ENCODE assay signal across 18 cellular contexts in genomic region chr17:42878123-42878880, GRCh38. TPM values are rescaled to one million over a fixed set of nuclear protein-coding genes. Genes with fewer than 3 reads are reported as not detected.
A peak's percentile ranks its signal among the peaks of the same experiment; 100 is the strongest.
DNase-seq lines count a peak whose midpoint lies in the region; ATAC-seq and TF ChIP-seq lines count a peak whose summit lies in the region.
"Had no signal": no experiment of that assay in that cellular context is flagged by ENCODE, and none has a peak within 500 bp of the region (broad histone marks: within the 10 kb centered on the region; RNA-seq: fewer than 3 reads in every experiment).

No MANE protein-coding gene starts in this region.

- no peak overlapping the region for H3K9ac ChIP-seq in HCT116 (ENCODE audit: low read length)
- H3K9ac ChIP-seq in PC-3 (ENCODE audit: low read length), result no peak overlapping the region
- H3K9ac ChIP-seq: GM23248 had no signal

- RAD21 ChIA-PET in HCT116 (lab: Charles Lee; ENCODE audit: low non-redundant PET in 1 of 2, low total read pairs in 2 of 2, uncharacterized antibody in 2 of 2, unreplicated experiment in 2 of 2), result no interaction called here

- no peak for TF ChIP-seq RAD21 in HCT116 (IDR thresholded peaks at IDR 0.05; ENCODE audit: low read depth)

- no peaks in the 10 kb centered on the region for H3F3A ChIP-seq in PC-3 (ENCODE audit: low read length, unreplicated experiment)

- no peak overlapping the region for H3K27ac ChIP-seq in HCT116 (ENCODE audit: low read depth, low read length)
- H3K27ac ChIP-seq in PC-3 (ENCODE audit: low read length), result no peak overlapping the region
- no peak overlapping the region for H3K27ac ChIP-seq in upper lobe of right lung
- H3K27ac ChIP-seq in aorta (ENCODE audit: low read depth in 1 of 2, low read length in 2 of 2), result no peak overlapping the region
- H3K27ac ChIP-seq: epithelial cell of prostate, GM23248, HL-60, neutrophil, skin epidermis had no signal

- no TSS peak for BruUV-seq in HCT116 (replicated peaks; lab: Mats Ljungman, UMichigan)
- BruUV-seq in PC-3 (replicated peaks; lab: Mats Ljungman, UMichigan), result no TSS peak

- 68 to 69% methylated on average over 13 of the region's 13 CpGs for WGBS in aorta, 2 donors

- H3K9me2 ChIP-seq in HCT116 (ENCODE audit: insufficient read depth) (no peaks in the 10 kb centered on the region), PC-3 (replicated peaks; ENCODE audit: low read length) (no peaks in the 10 kb centered on the region)

- H3K4me2 ChIP-seq in HCT116 (ENCODE audit: low read length) (no peak overlapping the region), PC-3 (ENCODE audit: low read length) (no peak overlapping the region)

- H3K79me2 ChIP-seq in HCT116 (ENCODE audit: insufficient read depth, low read length) (no peaks in the 10 kb centered on the region), PC-3 (ENCODE audit: low read length) (no peaks in the 10 kb centered on the region)

- CTCF ChIA-PET in HCT116 (lab: Charles Lee), result no interaction called here
- CTCF ChIA-PET in PC-3 (lab: Charles Lee), result interaction anchor here (0.7 kb wide), 1 partner anchor 51 kb away, joined by 5 read pairs; no protein-coding TSS in a partner anchor

- no peak for TF ChIP-seq POLR2A in HCT116 (IDR thresholded peaks at IDR 0.05; ENCODE audit: borderline replicate concordance, extremely low read depth, insufficient read depth, insufficient read length)

- H4K20me1 ChIP-seq in HCT116 (ENCODE audit: insufficient read depth) (no peaks in the 10 kb centered on the region), PC-3 (ENCODE audit: low read length) (no peaks in the 10 kb centered on the region)

- H3K27me3 ChIP-seq in HCT116 (ENCODE audit: insufficient read depth, low read length) (no peaks in the 10 kb centered on the region), PC-3 (ENCODE audit: low read length) (no peaks in the 10 kb centered on the region), upper lobe of right lung (no peaks in the 10 kb centered on the region), aorta (ENCODE audit: control insufficient read depth in 1 of 2, insufficient read depth in 2 of 2, low read length in 1 of 2) (no peaks in the 10 kb centered on the region)
- H3K27me3 ChIP-seq: MG63, neutrophil had no signal

- H3K4me1 ChIP-seq in HCT116 (ENCODE audit: control insufficient read depth in 1 of 2, insufficient read depth in 2 of 2, low read length in 2 of 2), result no peaks in the 10 kb centered on the region; a peak in 1 of 4 replicates
- no peaks in the 10 kb centered on the region for H3K4me1 ChIP-seq in PC-3 (ENCODE audit: insufficient read depth, low read length)
- no peaks in the 10 kb centered on the region for H3K4me1 ChIP-seq in upper lobe of right lung
- no peaks in the 10 kb centered on the region for H3K4me1 ChIP-seq in aorta (ENCODE audit: control insufficient read depth in 1 of 2, insufficient read depth in 2 of 2, low read length in 2 of 2)

- ATAC-seq in HCT116, result peak; percentile 58
- no peak for ATAC-seq in PC-3
- no peak for ATAC-seq in upper lobe of right lung
- ATAC-seq in aorta (ENCODE audit: low FRiP score), result no peak
- ATAC-seq: T-cell had no signal

- intact Hi-C loops in HCT116 (cut with micrococcal nuclease), result no loop called here
- intact Hi-C loops in PC-3 (cut with micrococcal nuclease), result no loop called here
- intact Hi-C loops in upper lobe of right lung (cut with DNase I), result no loop called here
- intact Hi-C loops in aorta (cut with DNase I), result no loop called here

- H2AFZ ChIP-seq in HCT116 (ENCODE audit: low read depth, low read length, poor library complexity, severe bottlenecking) (no peak overlapping the region), PC-3 (ENCODE audit: low read length) (no peak overlapping the region)
- H2AFZ ChIP-seq: GM23248 had no signal

- H3K4me3 ChIP-seq in HCT116 (replicated peaks in 1 of 2; ENCODE audit: low read depth in 1 of 2, low read length in 2 of 2), result no peak overlapping the region
- H3K4me3 ChIP-seq in PC-3 (ENCODE audit: low read length), result no peak overlapping the region
- no peak overlapping the region for H3K4me3 ChIP-seq in upper lobe of right lung
- H3K4me3 ChIP-seq in aorta (ENCODE audit: low read length in 2 of 2), result no peak overlapping the region
- H3K4me3 ChIP-seq: GM23248, lung, MG63, skin epidermis had no signal

- no peaks in the 10 kb centered on the region for H3K9me3 ChIP-seq in HCT116 (ENCODE audit: control insufficient read depth in 1 of 2, insufficient read depth in 1 of 2, low read depth in 1 of 2, low read length in 2 of 2)
- no peaks in the 10 kb centered on the region for H3K9me3 ChIP-seq in PC-3 (ENCODE audit: low read length)
- H3K9me3 ChIP-seq in upper lobe of right lung, result no peaks in the 10 kb centered on the region
- H3K9me3 ChIP-seq in aorta (ENCODE audit: control insufficient read depth, low read length), result no peaks in the 10 kb centered on the region
- H3K9me3 ChIP-seq: MG63, neutrophil had no signal

- no peak for DNase-seq in HCT116 (ENCODE audit: low read depth, low spot score)
- DNase-seq in PC-3, result no peak
- peak; percentile 44 for DNase-seq in iPS DF 4.7 (ENCODE audit: extremely low read depth, low spot score)
- DNase-seq in renal cortical epithelial cell (ENCODE audit: low read depth), result peak; percentile 30
- DNase-seq in upper lobe of right lung, result no peak
- no peak for DNase-seq in medulla oblongata (ENCODE audit: extremely low spot score)
- DNase-seq in aorta, result no peak
- no peak for DNase-seq in NCI-H1105 treated with DMSO at 0.1 percent for 48 hours (lab: John Stamatoyannopoulos, UW)
- DNase-seq: activated CD4-positive, CD25-positive, alpha-beta regulatory T cell treated with anti-CD3 and anti-CD28 coated beads, Interleukin-2, amount 50 U/mL, for 72 hours; CD4-positive, alpha-beta memory T cell; GM23248; MG63; T-cell had no signal

- POLR2A ChIA-PET in HCT116 (lab: Charles Lee), result no interaction called here
- POLR2A ChIA-PET in PC-3 (lab: Charles Lee; ENCODE audit: unreplicated experiment), result no interaction called here

- 0 out of 6 replicates have a peak, but pooled peaks of 2 of the 3 experiments have one; percentile 4 to 15 for TF ChIP-seq CTCF in HCT116 (IDR thresholded peaks at IDR 0.05 in 2 of 3, conservative IDR thresholded peaks at IDR 0.05 in 1 of 3; ENCODE audit: borderline replicate concordance in 1 of 3, insufficient read depth in 1 of 3, low read depth in 2 of 3, low read length in 2 of 3)
- 0 out of 2 replicates have a peak, but pooled peaks have one; percentile 18 for TF ChIP-seq CTCF in PC-3 (conservative IDR thresholded peaks at IDR 0.05; ENCODE audit: low read depth, low read length)
- no peak for TF ChIP-seq CTCF in upper lobe of right lung (IDR thresholded peaks at IDR 0.05)

- H3K36me3 ChIP-seq in HCT116 (ENCODE audit: control insufficient read depth in 1 of 2, insufficient read depth in 2 of 2, low read length in 2 of 2) (no peaks in the 10 kb centered on the region), PC-3 (ENCODE audit: low read depth, low read length) (no peaks in the 10 kb centered on the region), upper lobe of right lung (no peaks in the 10 kb centered on the region), aorta (ENCODE audit: control insufficient read depth in 1 of 2, insufficient read depth in 2 of 2, low read length in 1 of 2) (no peaks in the 10 kb centered on the region)
- H3K36me3 ChIP-seq: MG63 had no signal

TF ChIP-seq in HCT116, 20 proteins besides CTCF, POLR2A, EP300 and RAD21:
- TF ChIP-seq ZBTB33 (IDR thresholded peaks at IDR 0.05; ENCODE audit: extremely low read depth, insufficient replicate concordance, low read length) (no peak), ZNF274 (IDR thresholded peaks at IDR 0.05; ENCODE audit: low read depth, low read length) (no peak)
TF ChIP-seq in HCT116: peak in this region for 0.

RNA-seq across cellular contexts. Expression of gene G6PC1, which starts 22.3 kb away (rescaled TPM):
- total RNA-seq in HCT116 (2021; ENCODE audit: unreplicated experiment) (0.10 TPM), PC-3 (2014; rRNA removed) (not detected in 2 replicates), renal cortical epithelial cell (not detected in 2 replicates), upper lobe of right lung (not detected), aorta (not detected)
- polyA plus RNA-seq in HCT116 (2012), result not detected in 2 replicates
- 1 to 10 TPM in 1 of 2 donors, not detected in 1; 3.0 TPM for polyA plus RNA-seq in aorta
- total RNA-seq: CD4-positive, alpha-beta memory T cell; GM23248 had no signal
- polyA plus RNA-seq: CD4-positive, alpha-beta memory T cell; GM23248; lung had no signal

RNA-seq across cellular contexts. Expression of gene AOC3, which starts 27.3 kb away (rescaled TPM):
- 5.9 TPM for total RNA-seq in HCT116 (2021; ENCODE audit: unreplicated experiment)
- polyA plus RNA-seq in HCT116 (2012), result 2.1 and 2.5 TPM in 2 replicates
- 0.26 and 0.35 TPM in 2 replicates for total RNA-seq in PC-3 (2014; rRNA removed)
- under 0.01 and 0.17 TPM in 2 replicates for total RNA-seq in renal cortical epithelial cell
- total RNA-seq in upper lobe of right lung, result 235 TPM
- 100 to 1,000 TPM; 270 to 344 TPM for total RNA-seq in aorta
- polyA plus RNA-seq in aorta, result 100 to 1,000 TPM in 1 of 2 donors, 10 to 100 TPM in 1; 82.1 to 107 TPM
- total RNA-seq: GM23248 had no signal
- polyA plus RNA-seq: CD4-positive, alpha-beta memory T cell had no signal

RNA-seq across cellular contexts. Expression of gene AOC2, which starts 33.9 kb away (rescaled TPM):
- total RNA-seq in HCT116 (2021; ENCODE audit: unreplicated experiment) (8.0 TPM), PC-3 (2014; rRNA removed) (0.63 and 1.4 TPM in 2 replicates), renal cortical epithelial cell (0.52 and 0.70 TPM in 2 replicates), upper lobe of right lung (2.0 TPM), aorta (1 to 10 TPM; 1.8 to 2.6 TPM)
- 4.6 and 5.6 TPM in 2 replicates for polyA plus RNA-seq in HCT116 (2012)
- under 1 TPM; 0.25 to 0.38 TPM for polyA plus RNA-seq in aorta

RNA-seq across cellular contexts. Expression of gene PSME3, which starts 45.1 kb away (rescaled TPM):
- total RNA-seq in HCT116 (2021; ENCODE audit: unreplicated experiment) (163 TPM), PC-3 (2014; rRNA removed) (107 and 123 TPM in 2 replicates), renal cortical epithelial cell (138 and 153 TPM in 2 replicates), upper lobe of right lung (89.4 TPM), aorta (10 to 100 TPM; 57.7 to 69.8 TPM)
- 66.7 and 75.7 TPM in 2 replicates for polyA plus RNA-seq in HCT116 (2012)
- 10 to 100 TPM; 41.1 to 58.6 TPM for polyA plus RNA-seq in aorta

RNA-seq across cellular contexts. Expression of gene BECN1, which starts 54.2 kb away (rescaled TPM):
- total RNA-seq in HCT116 (2021; ENCODE audit: unreplicated experiment) (84.3 TPM), PC-3 (2014; rRNA removed) (84.0 and 93.7 TPM in 2 replicates), renal cortical epithelial cell (104 and 145 TPM in 2 replicates), upper lobe of right lung (66.7 TPM), aorta (10 to 100 TPM; 66.9 to 76.9 TPM)
- polyA plus RNA-seq in HCT116 (2012), result 71.5 and 73.5 TPM in 2 replicates
- 100 to 1,000 TPM in 1 of 2 donors, 10 to 100 TPM in 1; 67.8 to 105 TPM for polyA plus RNA-seq in aorta

Comparison
In these comparisons a context has a peak if more than half of its experiments do, and no peak if none do; other contexts are left out.
1. DNase-seq: peak in iPS DF 4.7 (single experiment) and renal cortical epithelial cell (single experiment); none in HCT116 (single experiment), PC-3 (single experiment), upper lobe of right lung (single experiment), medulla oblongata (single experiment), aorta (0 of 2) and NCI-H1105 treated with DMSO at 0.1 percent for 48 hours (single experiment).
2. RNA of gene AOC3, which starts 27.3 kb away (total RNA-seq): 270 to 344 TPM in aorta and 235 TPM in upper lobe of right lung (single experiment); 5.9 TPM in HCT116 (single experiment), 0.26 to 0.35 TPM in PC-3 and under 0.01 to 0.17 TPM in renal cortical epithelial cell; every median in the first group is over 10 times any median in the second.